25 cellular contexts compared by ENCODE assay signal in genomic region chr2:217709496-217710217, GRCh38.
DNase-seq lines count a peak whose midpoint lies in the region; ATAC-seq and TF ChIP-seq lines count a peak whose summit lies in the region.
"Had no signal": no experiment of that assay in that cellular context is flagged by ENCODE, and none has a peak within 500 bp of the region (broad histone marks: within the 10 kb centered on the region; RNA-seq: fewer than 3 reads in every experiment).

No MANE protein-coding gene starts in this region.

- BruUV-seq in PC-3 (replicated peaks; lab: Mats Ljungman, UMichigan) (no TSS peak), Calu3 (replicated peaks; lab: Mats Ljungman, UMichigan) (no TSS peak)

- TF ChIP-seq CTCF in AG10803 (conservative IDR thresholded peaks at IDR 0.05; ENCODE audit: low read length) (no peak), PC-3 (conservative IDR thresholded peaks at IDR 0.05; ENCODE audit: low read depth, low read length) (no peak), esophagus squamous epithelium (IDR thresholded peaks at IDR 0.05) (no peak), osteocyte (IDR thresholded peaks at IDR 0.05) (no peak), Calu3 (IDR thresholded peaks at IDR 0.05; ENCODE audit: unreplicated experiment) (no peak)

- peaks cover 4% of the 10 kb centered on the region for H3K36me3 Mint-ChIP-seq in osteocyte (ENCODE audit: unreplicated experiment)
- H3K36me3 Mint-ChIP-seq in Calu3 (ENCODE audit: insufficient read depth, unreplicated experiment) = peaks cover 6% of the 10 kb centered on the region
- H3K36me3 Mint-ChIP-seq: activated naive CD4-positive, alpha-beta T cell treated with anti-CD3 and anti-CD28 coated beads, Interleukin-2, amount 10 ng/mL, durations not matched to agents 7 days and 5 days; brain; IgD-negative memory B cell; natural killer cell; stimulated activated effector memory CD8-positive, alpha-beta T cell treated with anti-CD3 and anti-CD28 coated beads, Interleukin-12 subunit alpha, Interleukin-12 subunit beta, amount 100 ng/mL, for 72 hours had no signal

- CTCF ChIA-PET in PC-3 (lab: Charles Lee) (no interaction called here), Calu3 (lab: Charles Lee) (no interaction called here)

- no peaks in the 10 kb centered on the region for H3K27me3 ChIP-seq in PC-3 (ENCODE audit: low read length)
- no peaks in the 10 kb centered on the region for H3K27me3 ChIP-seq in esophagus squamous epithelium
- H3K27me3 ChIP-seq: adrenal gland, heart left ventricle, upper lobe of right lung had no signal

- no peak overlapping the region for H2AFZ ChIP-seq in PC-3 (ENCODE audit: low read length)

- H4K20me1 ChIP-seq in PC-3 (ENCODE audit: low read length) = no peaks in the 10 kb centered on the region

- H3K4me1 ChIP-seq in PC-3 (ENCODE audit: insufficient read depth, low read length) = peaks cover 49% of the 10 kb centered on the region
- H3K4me1 ChIP-seq in esophagus squamous epithelium = peaks cover 21 to 95% (median 57%) of the 10 kb centered on the region in 3 donors

- no peaks in the 10 kb centered on the region for H3K36me3 ChIP-seq in PC-3 (ENCODE audit: low read depth, low read length)
- no peaks in the 10 kb centered on the region for H3K36me3 ChIP-seq in esophagus squamous epithelium
- H3K36me3 ChIP-seq: adrenal gland, heart left ventricle, upper lobe of right lung had no signal

- no peak overlapping the region for H3K9ac ChIP-seq in PC-3 (ENCODE audit: low read length)

- H3K4me1 Mint-ChIP-seq in osteocyte (ENCODE audit: unreplicated experiment) (peaks cover 84% of the 10 kb centered on the region), Calu3 (ENCODE audit: low read depth, unreplicated experiment) (peaks cover 37% of the 10 kb centered on the region)
- H3K4me1 Mint-ChIP-seq: activated CD4-positive, alpha-beta memory T cell treated with anti-CD3 and anti-CD28 coated beads, Interleukin-2, amount 10 ng/mL, durations not matched to agents 7 days and 5 days; activated naive CD4-positive, alpha-beta T cell treated with anti-CD3 and anti-CD28 coated beads, Interleukin-2, amount 10 ng/mL, durations not matched to agents 7 days and 5 days had no signal

- H3K9me3 ChIP-seq in PC-3 (ENCODE audit: low read length) (no peaks in the 10 kb centered on the region), esophagus squamous epithelium (no peaks in the 10 kb centered on the region)
- H3K9me3 ChIP-seq: adrenal gland, heart left ventricle, upper lobe of right lung had no signal

- H3K4me3 Mint-ChIP-seq in osteocyte (ENCODE audit: unreplicated experiment) (no peak overlapping the region), Calu3 (ENCODE audit: low read depth, unreplicated experiment) (no peak overlapping the region)
- H3K4me3 Mint-ChIP-seq: activated CD4-positive, alpha-beta memory T cell treated with anti-CD3 and anti-CD28 coated beads, Interleukin-2, amount 10 ng/mL, durations not matched to agents 7 days and 5 days; activated naive CD4-positive, alpha-beta T cell treated with anti-CD3 and anti-CD28 coated beads, Interleukin-2, amount 10 ng/mL, durations not matched to agents 7 days and 5 days; brain; CD4-positive, alpha-beta T cell; IgD-negative memory B cell; natural killer cell; stimulated activated effector memory CD8-positive, alpha-beta T cell treated with anti-CD3 and anti-CD28 coated beads, Interleukin-12 subunit alpha, Interleukin-12 subunit beta, amount 100 ng/mL, for 72 hours had no signal

- H3F3A ChIP-seq in PC-3 (ENCODE audit: low read length, unreplicated experiment) = peaks cover 3% of the 10 kb centered on the region

- intact Hi-C loops in PC-3 (cut with micrococcal nuclease) (loop anchor here (5.0 to 10.0 kb wide), 2 partner anchors 545 to 1192 kb away; no protein-coding TSS in a partner anchor), esophagus squamous epithelium (cut with DNase I) (loop anchor here (5.0 to 10.0 kb wide), 3 partner anchors 57 to 1012 kb away; partner anchors contain the start of gene IGFBP5), Calu3 (cut with micrococcal nuclease; ENCODE audit: unreplicated experiment) (loop anchor here (5.0 to 10.0 kb wide), 5 partner anchors 382 to 1192 kb away; partner anchors contain the start of gene IGFBP5)

- no peaks in the 10 kb centered on the region for H3K9me2 ChIP-seq in PC-3 (replicated peaks; ENCODE audit: low read length)

- H3K27me3 Mint-ChIP-seq in osteocyte (ENCODE audit: unreplicated experiment) = no peaks in the 10 kb centered on the region
- no peaks in the 10 kb centered on the region for H3K27me3 Mint-ChIP-seq in Calu3 (ENCODE audit: unreplicated experiment)
- H3K27me3 Mint-ChIP-seq: activated CD4-positive, alpha-beta memory T cell treated with anti-CD3 and anti-CD28 coated beads, Interleukin-2, amount 10 ng/mL, durations not matched to agents 7 days and 5 days had no signal

- no peak for ATAC-seq in PC-3
- ATAC-seq in GM21528 (IDR thresholded peaks at IDR 0.05; ENCODE audit: low FRiP score, unreplicated experiment) = no peak
- ATAC-seq in HG02642 (IDR thresholded peaks at IDR 0.05; ENCODE audit: poor library complexity, unreplicated experiment) = no peak
- ATAC-seq in HG02840 (IDR thresholded peaks at IDR 0.05; ENCODE audit: low FRiP score, unreplicated experiment) = no peak
- ATAC-seq: heart left ventricle; natural killer cell; Panc1; stimulated activated effector memory CD8-positive, alpha-beta T cell treated with anti-CD3 and anti-CD28 coated beads, Interleukin-12 subunit alpha, Interleukin-12 subunit beta, amount 100 ng/mL, for 72 hours; upper lobe of right lung had no signal

- no peak for TF ChIP-seq POLR2A in esophagus squamous epithelium (IDR thresholded peaks at IDR 0.05)

- 31 to 54% methylated on average over 3 of the region's 3 CpGs for WGBS in esophagus squamous epithelium, 2 donors

- POLR2A ChIA-PET in PC-3 (lab: Charles Lee; ENCODE audit: unreplicated experiment) = no interaction called here

- no peak overlapping the region for H3K4me3 ChIP-seq in AG10803 (ENCODE audit: low read length)
- H3K4me3 ChIP-seq in PC-3 (ENCODE audit: low read length) = no peak overlapping the region
- no peak overlapping the region for H3K4me3 ChIP-seq in esophagus squamous epithelium
- H3K4me3 ChIP-seq: adrenal gland, heart left ventricle, upper lobe of right lung had no signal

- no peak overlapping the region for H3K27ac ChIP-seq in PC-3 (ENCODE audit: low read length)
- H3K27ac ChIP-seq in esophagus squamous epithelium = peak overlapping the region; percentile 38 to 64 (median 60)
- H3K27ac ChIP-seq: adrenal gland, heart left ventricle, upper lobe of right lung had no signal

- H3K4me2 ChIP-seq in PC-3 (ENCODE audit: low read length) = no peak overlapping the region

- H3K27ac Mint-ChIP-seq in osteocyte (ENCODE audit: unreplicated experiment) = peak overlapping the region; percentile 63
- H3K27ac Mint-ChIP-seq in Calu3 (ENCODE audit: unreplicated experiment) = no peak overlapping the region
- H3K27ac Mint-ChIP-seq: activated CD4-positive, alpha-beta memory T cell treated with anti-CD3 and anti-CD28 coated beads, Interleukin-2, amount 10 ng/mL, durations not matched to agents 7 days and 5 days; activated naive CD4-positive, alpha-beta T cell treated with anti-CD3 and anti-CD28 coated beads, Interleukin-2, amount 10 ng/mL, durations not matched to agents 7 days and 5 days; CD4-positive, alpha-beta T cell; IgD-negative memory B cell; natural killer cell; stimulated activated effector memory CD8-positive, alpha-beta T cell treated with anti-CD3 and anti-CD28 coated beads, Interleukin-12 subunit alpha, Interleukin-12 subunit beta, amount 100 ng/mL, for 72 hours had no signal

- H3K79me2 ChIP-seq in PC-3 (ENCODE audit: low read length) = no peaks in the 10 kb centered on the region

- DNase-seq in AG10803 (ENCODE audit: low read depth) (peak; percentile 84), PC-3 (peak; percentile 29), esophagus squamous epithelium (lab: John Stamatoyannopoulos, UW) (no peak), osteocyte (ENCODE audit: extremely low spot score, unreplicated experiment) (no peak), Calu3 (no peak)
- DNase-seq: activated CD4-positive, alpha-beta memory T cell treated with anti-CD3 and anti-CD28 coated beads, Interleukin-2, amount 10 ng/mL, durations not matched to agents 7 days and 5 days; activated CD8-positive, alpha-beta memory T cell treated with anti-CD3 and anti-CD28 coated beads, Interleukin-2, amount 50 U/mL, for 48 hours; activated naive CD4-positive, alpha-beta T cell treated with anti-CD3 and anti-CD28 coated beads, Interleukin-2, amount 10 ng/mL, durations not matched to agents 7 days and 5 days; CD4-positive, alpha-beta T cell; effector CD4-positive, alpha-beta T cell; heart left ventricle; kidney; natural killer cell; NCI-H1436; NCI-H2081; NCI-H526 treated with DMSO at 0.1 percent for 48 hours; upper lobe of right lung had no signal

- H3K9me3 Mint-ChIP-seq in osteocyte (ENCODE audit: unreplicated experiment) (no peaks in the 10 kb centered on the region), Calu3 (ENCODE audit: low read depth, unreplicated experiment) (no peaks in the 10 kb centered on the region)
- H3K9me3 Mint-ChIP-seq: activated CD4-positive, alpha-beta memory T cell treated with anti-CD3 and anti-CD28 coated beads, Interleukin-2, amount 10 ng/mL, durations not matched to agents 7 days and 5 days; activated naive CD4-positive, alpha-beta T cell treated with anti-CD3 and anti-CD28 coated beads, Interleukin-2, amount 10 ng/mL, durations not matched to agents 7 days and 5 days; CD4-positive, alpha-beta T cell; IgD-negative memory B cell; natural killer cell; stimulated activated effector memory CD8-positive, alpha-beta T cell treated with anti-CD3 and anti-CD28 coated beads, Interleukin-12 subunit alpha, Interleukin-12 subunit beta, amount 100 ng/mL, for 72 hours had no signal

Comparison
In these comparisons a context has a peak if more than half of its experiments do, and no peak if none do; other contexts are left out.
1. DNase-seq: peak in AG10803 (single experiment) and PC-3 (single experiment); none in esophagus squamous epithelium (single experiment), osteocyte (single experiment) and Calu3 (single experiment).